Comparison of ENCODE assay signal across 1 cellular context in the genomic region with DNA sequence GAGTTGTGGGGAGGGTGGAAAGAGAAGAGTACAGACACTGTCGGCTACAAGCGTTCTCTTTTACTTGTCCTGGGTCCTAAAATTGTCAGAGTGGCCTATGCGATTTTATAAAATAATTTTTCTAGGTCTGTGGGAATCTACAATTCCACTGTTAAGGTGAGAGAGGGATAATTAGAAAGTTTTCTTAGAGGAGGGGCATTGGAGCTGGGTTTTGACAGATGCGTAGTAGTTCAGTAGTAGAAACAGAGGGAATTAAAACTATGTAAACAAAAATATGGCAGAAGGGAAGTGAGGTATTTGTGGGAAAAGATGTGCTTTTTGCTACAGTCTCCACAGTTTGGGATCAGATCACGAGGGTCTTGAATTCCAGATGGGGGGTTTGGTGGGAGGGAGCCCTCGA.
TF ChIP-seq lines count a peak whose summit lies in the region.

No MANE protein-coding gene starts in this region.

TF ChIP-seq in IMR-90, 13 proteins besides CTCF, POLR2A, EP300 and RAD21 (continued from another document):
- no peak for TF ChIP-seq MAFK (IDR thresholded peaks at IDR 0.05; ENCODE audit: low read depth, low read length)
- TF ChIP-seq CHD1 (IDR thresholded peaks at IDR 0.05; ENCODE audit: low read depth, low read length): no peak
- TF ChIP-seq MXI1 (IDR thresholded peaks at IDR 0.05; ENCODE audit: borderline replicate concordance, low read depth, low read length): no peak
- no peak for TF ChIP-seq FOS (IDR thresholded peaks at IDR 0.05; ENCODE audit: low read depth, low read length)
- no peak for TF ChIP-seq RFX5 (IDR thresholded peaks at IDR 0.05; ENCODE audit: low read depth, low read length)
- no peak for TF ChIP-seq RCOR1 (IDR thresholded peaks at IDR 0.05; ENCODE audit: insufficient replicate concordance, low read length)
- TF ChIP-seq MAZ (IDR thresholded peaks at IDR 0.05; ENCODE audit: borderline replicate concordance, low read depth, low read length): no peak
